Comparison of ENCODE assay signal across 8 cellular contexts in genomic region chr3:71050521-71051258, GRCh38.
DNase-seq lines count a peak whose midpoint lies in the region; ATAC-seq and TF ChIP-seq lines count a peak whose summit lies in the region.

No MANE protein-coding gene starts in this region.

- peaks cover 100% of the 10 kb centered on the region for H3K36me3 Mint-ChIP-seq in activated T-cell treated with anti-CD3 and anti-CD28 coated beads, Interleukin-2, amount 50 U/mL, for 24 hours (ENCODE audit: low read depth)
- peaks cover 65% of the 10 kb centered on the region for H3K36me3 Mint-ChIP-seq in activated naive CD4-positive, alpha-beta T cell treated with anti-CD3 and anti-CD28 coated beads, Interleukin-2, amount 50 U/mL, for 24 hours

- no peak for ATAC-seq in HG03521 (IDR thresholded peaks at IDR 0.05; ENCODE audit: unreplicated experiment)

- H3K4me1 ChIP-seq in tibial artery: peaks cover 0 to 100% (median 71%) of the 10 kb centered on the region in 4 donors

- no peak for DNase-seq in activated T-cell treated with anti-CD3 and anti-CD28 coated beads, Interleukin-2, amount 50 U/mL, for 24 hours
- DNase-seq in activated T-cell treated with anti-CD3 and anti-CD28 coated beads for 4 hours (no peak), inferior parietal cortex (ENCODE audit: extremely low spot score) (peak; percentile 76), tibial artery (no peak), UCSD-AML1 (lab: John Stamatoyannopoulos, UW; ENCODE audit: unreplicated experiment) (no peak), NCI-H2029 (lab: John Stamatoyannopoulos, UW) (no peak)

- H3K9me3 ChIP-seq in tibial artery: no peaks in the 10 kb centered on the region

- peak overlapping the region; percentile 43 to 50 for H3K27ac ChIP-seq in tibial artery

- no peaks in the 10 kb centered on the region for H3K27me3 ChIP-seq in tibial artery

- intact Hi-C loops in tibial artery (cut with DNase I; ENCODE audit: low total_unique reads): no loop called here

- no peak overlapping the region for H3K27ac Mint-ChIP-seq in activated T-cell treated with anti-CD3 and anti-CD28 coated beads, Interleukin-2, amount 50 U/mL, for 24 hours
- H3K27ac Mint-ChIP-seq in activated naive CD4-positive, alpha-beta T cell treated with anti-CD3 and anti-CD28 coated beads, Interleukin-2, amount 50 U/mL, for 24 hours: no peak overlapping the region

- TF ChIP-seq CTCF in tibial artery (IDR thresholded peaks at IDR 0.05): no peak

- H3K4me3 Mint-ChIP-seq in activated T-cell treated with anti-CD3 and anti-CD28 coated beads, Interleukin-2, amount 50 U/mL, for 24 hours: peak overlapping the region; percentile 64
- H3K4me3 Mint-ChIP-seq in activated naive CD4-positive, alpha-beta T cell treated with anti-CD3 and anti-CD28 coated beads, Interleukin-2, amount 50 U/mL, for 24 hours: peak overlapping the region; percentile 74

- no peaks in the 10 kb centered on the region for H3K27me3 Mint-ChIP-seq in activated T-cell treated with anti-CD3 and anti-CD28 coated beads, Interleukin-2, amount 50 U/mL, for 24 hours
- no peaks in the 10 kb centered on the region for H3K27me3 Mint-ChIP-seq in activated naive CD4-positive, alpha-beta T cell treated with anti-CD3 and anti-CD28 coated beads, Interleukin-2, amount 50 U/mL, for 24 hours

- H3K4me3 ChIP-seq in tibial artery: no peak overlapping the region

- peaks cover 17 to 28% (median 23%) of the 10 kb centered on the region in 3 donors for H3K36me3 ChIP-seq in tibial artery

- H3K9me3 Mint-ChIP-seq in activated T-cell treated with anti-CD3 and anti-CD28 coated beads, Interleukin-2, amount 50 U/mL, for 24 hours: no peaks in the 10 kb centered on the region
- no peaks in the 10 kb centered on the region for H3K9me3 Mint-ChIP-seq in activated naive CD4-positive, alpha-beta T cell treated with anti-CD3 and anti-CD28 coated beads, Interleukin-2, amount 50 U/mL, for 24 hours

- H3K4me1 Mint-ChIP-seq in activated T-cell treated with anti-CD3 and anti-CD28 coated beads, Interleukin-2, amount 50 U/mL, for 24 hours (ENCODE audit: low read depth): peaks cover 100% of the 10 kb centered on the region
- peaks cover 100% of the 10 kb centered on the region for H3K4me1 Mint-ChIP-seq in activated naive CD4-positive, alpha-beta T cell treated with anti-CD3 and anti-CD28 coated beads, Interleukin-2, amount 50 U/mL, for 24 hours
